ENCODE assay signal across 15 cellular contexts in genomic region chr22:38081636-38081940, GRCh38. TPM values are rescaled to one million over a fixed set of nuclear protein-coding genes. Genes with fewer than 3 reads are reported as not detected.
DNase-seq lines count a peak whose midpoint lies in the region; ATAC-seq and TF ChIP-seq lines count a peak whose summit lies in the region.
"Had no signal": no experiment of that assay in that cellular context is flagged by ENCODE, and none has a peak within 500 bp of the region (broad histone marks: within the 10 kb centered on the region; RNA-seq: fewer than 3 reads in every experiment).

No MANE protein-coding gene starts in this region.

- peak overlapping the region; percentile 15 for H3K4me3 ChIP-seq in cardiac muscle cell
- H3K4me3 ChIP-seq in epithelial cell of proximal tubule (ENCODE audit: low read depth, low read length) = peak overlapping the region; percentile 8
- H3K4me3 ChIP-seq in osteoblast (ENCODE audit: insufficient read depth, low read length) = peak overlapping the region; percentile 52
- H3K4me3 ChIP-seq in transverse colon = peak overlapping the region in 3 of 4 donors; percentile 12 to 45 (median 34)
- H3K4me3 ChIP-seq in CD8-positive, alpha-beta T cell (ENCODE audit: low read depth, low read length) = no peak overlapping the region

- H3K27me3 Mint-ChIP-seq in CD8-positive, alpha-beta T cell (ENCODE audit: low read depth) = peaks cover 21% of the 10 kb centered on the region

- in situ Hi-C loops in transverse colon (cut with MboI; ENCODE audit: low pct_ligation_motif_present in 1 of 4, low pct_unique_long_range_greater_than_20kb in 1 of 4, low sequenced_read_pairs in 3 of 4) = no loop called here

- no peaks in the 10 kb centered on the region for H3K36me3 ChIP-seq in cardiac muscle cell
- H3K36me3 ChIP-seq in osteoblast (ENCODE audit: insufficient read depth, low read length) = no peaks in the 10 kb centered on the region
- no peaks in the 10 kb centered on the region for H3K36me3 ChIP-seq in transverse colon
- no peaks in the 10 kb centered on the region for H3K36me3 ChIP-seq in CD8-positive, alpha-beta T cell (ENCODE audit: insufficient read depth, low read length)
- H3K36me3 ChIP-seq: WERI-Rb-1 had no signal

- peaks cover 30% of the 10 kb centered on the region for H3K27me3 ChIP-seq in cardiac muscle cell
- peaks cover 19% of the 10 kb centered on the region for H3K27me3 ChIP-seq in osteoblast (ENCODE audit: insufficient read depth, low read length)
- peaks cover 27% of the 10 kb centered on the region for H3K27me3 ChIP-seq in transverse colon
- H3K27me3 ChIP-seq in CD8-positive, alpha-beta T cell (ENCODE audit: insufficient read depth, low read length) = peaks cover 21% of the 10 kb centered on the region

- intact Hi-C loops in cardiac septum (cut with DNase I) (no loop called here), transverse colon (cut with DNase I; ENCODE audit: low total_unique reads) (no loop called here)
- intact Hi-C loops in CD8-positive, alpha-beta T cell (cut with DNase I, micrococcal nuclease) = no loop called here

- H3K27ac ChIP-seq in cardiac muscle cell (no peak overlapping the region), osteoblast (ENCODE audit: low read depth, low read length) (no peak overlapping the region), transverse colon (no peak overlapping the region), RWPE1 (no peak overlapping the region)
- no peak overlapping the region for H3K27ac ChIP-seq in CD8-positive, alpha-beta T cell (ENCODE audit: low read depth, low read length)
- H3K27ac ChIP-seq: foreskin keratinocyte, WERI-Rb-1 had no signal

- no peaks in the 10 kb centered on the region for H3K79me2 ChIP-seq in osteoblast (ENCODE audit: insufficient read depth, low read length)

- no peak overlapping the region for H3K27ac Mint-ChIP-seq in CD8-positive, alpha-beta T cell

- ATAC-seq in CD8-positive, alpha-beta T cell = no peak
- no peak for ATAC-seq in GM18517 (IDR thresholded peaks at IDR 0.05; ENCODE audit: unreplicated experiment)

- POLR2A ChIA-PET in RWPE1 (lab: Yijun Ruan, JAX; ENCODE audit: low non-redundant PET) = no interaction called here
- POLR2A ChIA-PET in CD8-positive, alpha-beta T cell (lab: Charles Lee) = no interaction called here

- H3K9me3 Mint-ChIP-seq in CD8-positive, alpha-beta T cell = no peaks in the 10 kb centered on the region
- H3K9me3 Mint-ChIP-seq: activated T-cell treated with anti-CD3 and anti-CD28 coated beads, Interleukin-2, amount 50 U/mL, for 4 hours; central memory CD8-positive, alpha-beta T cell had no signal

- H3K4me1 Mint-ChIP-seq in CD8-positive, alpha-beta T cell (ENCODE audit: low read depth) = peaks cover 6% of the 10 kb centered on the region
- H3K4me1 Mint-ChIP-seq: central memory CD8-positive, alpha-beta T cell had no signal

- H3K4me2 ChIP-seq in osteoblast (ENCODE audit: insufficient read depth, low read length) = peak overlapping the region; percentile 70

- no peak overlapping the region for H2AFZ ChIP-seq in osteoblast (ENCODE audit: low read length)

- no peak for TF ChIP-seq POLR2A in transverse colon (IDR thresholded peaks at IDR 0.05)

- WGBS in transverse colon (ENCODE audit: low coverage in 1 of 2), 2 donors = 19% methylated on average over 13 of the region's 17 CpGs; no CpG with 5 or more reads in 1 of the 2 donors

- peaks cover 4% of the 10 kb centered on the region for H3K4me1 ChIP-seq in cardiac muscle cell (ENCODE audit: low read depth)
- H3K4me1 ChIP-seq in osteoblast (ENCODE audit: insufficient read depth, low read length) = no peaks in the 10 kb centered on the region
- H3K4me1 ChIP-seq in transverse colon = peaks cover 4 to 22% (median 21%) of the 10 kb centered on the region in 4 donors
- peaks cover 14% of the 10 kb centered on the region for H3K4me1 ChIP-seq in CD8-positive, alpha-beta T cell (ENCODE audit: insufficient read depth, low read length)
- H3K4me1 ChIP-seq: foreskin keratinocyte had no signal

- H3K4me3 Mint-ChIP-seq in CD8-positive, alpha-beta T cell = no peak overlapping the region
- H3K4me3 Mint-ChIP-seq: activated T-cell treated with anti-CD3 and anti-CD28 coated beads, Interleukin-2, amount 50 U/mL, for 4 hours had no signal

- H3K36me3 Mint-ChIP-seq in CD8-positive, alpha-beta T cell = peaks cover 6% of the 10 kb centered on the region

- H3K9me3 ChIP-seq in cardiac muscle cell (ENCODE audit: low read depth) (no peaks in the 10 kb centered on the region), osteoblast (ENCODE audit: low read depth, low read length) (no peaks in the 10 kb centered on the region), transverse colon (no peaks in the 10 kb centered on the region)
- H3K9me3 ChIP-seq in CD8-positive, alpha-beta T cell (ENCODE audit: low read length) = no peaks in the 10 kb centered on the region

- H4K20me1 ChIP-seq in osteoblast (ENCODE audit: insufficient read depth, low read length) = peaks cover 3% of the 10 kb centered on the region

- TF ChIP-seq EP300 in transverse colon (IDR thresholded peaks at IDR 0.05; ENCODE audit: low read depth) = no peak

- DNase-seq in cardiac muscle cell (ENCODE audit: low read depth in 1 of 2, low spot score in 1 of 2) (no peak), cardiac septum (ENCODE audit: low spot score) (no peak), epithelial cell of proximal tubule (ENCODE audit: low read depth) (no peak), osteoblast (ENCODE audit: insufficient read length, low spot score, missing footprints) (no peak), transverse colon (no peak), RWPE1 (ENCODE audit: low spot score) (no peak)
- DNase-seq in CD8-positive, alpha-beta T cell = no peak
- DNase-seq: activated T-cell treated with anti-CD3 and anti-CD28 coated beads, Interleukin-2, amount 50 U/mL, for 4 hours; DMS79 treated with DMSO at 0.1 percent for 48 hours; Kasumi-1; WERI-Rb-1 had no signal

- TF ChIP-seq CTCF in cardiac muscle cell (IDR thresholded peaks at IDR 0.05; ENCODE audit: low read depth, low read length) (no peak), epithelial cell of proximal tubule (conservative IDR thresholded peaks at IDR 0.05; ENCODE audit: low read depth, low read length) (no peak), osteoblast (IDR thresholded peaks at IDR 0.05; ENCODE audit: extremely low read depth, low read depth, low read length) (no peak), transverse colon (IDR thresholded peaks at IDR 0.05) (no peak), RWPE1 (conservative IDR thresholded peaks at IDR 0.05; ENCODE audit: low read depth) (no peak)
- no peak for TF ChIP-seq CTCF in CD8-positive, alpha-beta T cell (IDR thresholded peaks at IDR 0.05)

- CTCF ChIA-PET in RWPE1 (lab: Yijun Ruan, JAX) = interaction anchor here (0.9 kb wide), 1 partner anchor 29 kb away, joined by 3 read pairs; no protein-coding TSS in a partner anchor
- CTCF ChIA-PET in CD8-positive, alpha-beta T cell (lab: Charles Lee) = no interaction called here

RNA-seq across cellular contexts. Expression of gene SLC16A8, which starts 2.4 kb away (rescaled TPM):
- 0.60 and 1.0 TPM in 2 replicates for total RNA-seq in cardiac muscle cell
- 1.7 and 3.7 TPM in 2 replicates for polyA plus RNA-seq in cardiac muscle cell
- not detected for total RNA-seq in cardiac septum
- total RNA-seq in epithelial cell of proximal tubule = 0.06 and 0.65 TPM in 2 replicates
- not detected in 2 replicates for total RNA-seq in osteoblast
- not detected for total RNA-seq in transverse colon
- total RNA-seq in CD8-positive, alpha-beta T cell = not detected
- total RNA-seq: activated T-cell treated with anti-CD3 and anti-CD28 coated beads, Interleukin-2, amount 50 U/mL, for 4 hours; foreskin keratinocyte had no signal
- polyA plus RNA-seq: AG04450 had no signal

RNA-seq across cellular contexts. Expression of gene PICK1, which starts 24.4 kb away (rescaled TPM):
- total RNA-seq in cardiac muscle cell (57.8 and 62.4 TPM in 2 replicates), cardiac septum (19.1 TPM), epithelial cell of proximal tubule (38.7 and 55.5 TPM in 2 replicates), osteoblast (14.4 and 15.6 TPM in 2 replicates), transverse colon (100 to 1,000 TPM in 1 of 4 donors, 10 to 100 TPM in 3; 34.3 to 127 (median 69.3) TPM)
- 51.7 and 60.4 TPM in 2 replicates for polyA plus RNA-seq in cardiac muscle cell
- 10 to 100 TPM; 23.1 to 24.8 TPM for total RNA-seq in CD8-positive, alpha-beta T cell

RNA-seq across cellular contexts. Expression of gene BAIAP2L2, which starts 28.9 kb away (rescaled TPM):
- total RNA-seq in cardiac muscle cell (2.3 and 2.8 TPM in 2 replicates), cardiac septum (0.24 TPM), epithelial cell of proximal tubule (5.4 and 6.5 TPM in 2 replicates), osteoblast (0.88 and 1.1 TPM in 2 replicates), transverse colon (100 to 1,000 TPM; 106 to 337 (median 127) TPM)
- 1.2 and 1.3 TPM in 2 replicates for polyA plus RNA-seq in cardiac muscle cell
- under 1 TPM; 0.60 to 0.61 TPM for total RNA-seq in CD8-positive, alpha-beta T cell

Comparison
In these comparisons a context has a peak if more than half of its experiments do, and no peak if none do; other contexts are left out.
1. RNA of gene BAIAP2L2, which starts 28.9 kb away (total RNA-seq): 106 to 337 TPM in transverse colon; 5.4 to 6.5 TPM in epithelial cell of proximal tubule, 2.3 to 2.8 TPM in cardiac muscle cell, 0.88 to 1.1 TPM in osteoblast, 0.60 to 0.61 TPM in CD8-positive, alpha-beta T cell and 0.24 TPM in cardiac septum (single experiment); every median in the first group is over 10 times any median in the second.